Comparison of ENCODE assay signal across 30 cellular contexts in the genomic region with DNA sequence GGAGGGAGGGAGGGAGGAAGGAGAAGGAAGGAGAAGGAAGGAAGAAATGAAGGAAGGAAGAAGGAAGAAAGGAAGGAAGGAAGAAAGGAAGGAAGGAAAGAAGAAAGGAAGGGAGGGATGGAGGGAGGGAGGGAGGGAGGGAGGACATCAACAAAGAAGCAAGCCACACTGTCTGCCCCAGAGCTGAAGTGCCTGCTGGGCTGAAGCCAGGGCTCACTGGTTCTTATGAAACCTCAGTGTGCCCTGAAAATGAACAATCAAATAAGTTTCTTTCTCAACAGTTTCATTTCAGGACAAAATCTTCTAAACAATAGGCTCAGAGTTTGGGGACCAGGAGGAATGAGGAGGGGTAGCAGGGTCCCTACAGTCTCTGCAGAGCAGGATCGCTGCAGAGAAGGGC. TPM values are rescaled to one million over a fixed set of nuclear protein-coding genes. Genes with fewer than 3 reads are reported as not detected.
"Had no signal": no experiment of that assay in that cellular context is flagged by ENCODE, and none has a peak within 500 bp of the region (broad histone marks: within the 10 kb centered on the region; RNA-seq: fewer than 3 reads in every experiment).

No MANE protein-coding gene starts in this region.

- H3K27ac ChIP-seq: adrenal gland, body of pancreas, esophagus muscularis mucosa, pancreas, prostate gland, tibial artery, WERI-Rb-1 had no signal

- H3K4me1 Mint-ChIP-seq: activated naive CD8-positive, alpha-beta T cell treated with anti-CD3 and anti-CD28 coated beads for 36 hours; stimulated activated naive CD8-positive, alpha-beta T cell treated with anti-CD3 and anti-CD28 coated beads, Interleukin-15, amount 100 ng/mL, for 72 hours had no signal

- H3K9me3 ChIP-seq: adrenal gland, body of pancreas, esophagus muscularis mucosa, mucosa of descending colon, pancreas, prostate gland, tibial artery had no signal

- H3K27ac Mint-ChIP-seq: activated naive CD4-positive, alpha-beta T cell treated with anti-CD3 and anti-CD28 coated beads for 36 hours; activated naive CD8-positive, alpha-beta T cell treated with anti-CD3 and anti-CD28 coated beads for 36 hours; natural killer cell treated with Interleukin-12 subunit alpha and Interleukin-12 subunit beta and Interleukin-15 and Interleukin-18, amount 100 ng/mL, for 72 hours; stimulated activated memory B cell treated with anti-CD40 and anti-IgM and Interleukin-4, amounts not matched to agents 10 μg/mL and 1 μg/mL and 100 μg/mL, for 72 hours had no signal

- DNase-seq: activated CD4-positive, alpha-beta T cell treated with anti-CD3 and anti-CD28 coated beads for 48 hours; activated CD4-positive, alpha-beta T cell treated with anti-CD3 and anti-CD28 coated beads, Interleukin-2, amount 50 U/mL, for 48 hours; activated CD8-positive, alpha-beta memory T cell treated with anti-CD3 and anti-CD28 coated beads for 24 hours; activated effector memory CD4-positive, alpha-beta T cell treated with anti-CD3 and anti-CD28 coated beads, Interleukin-2, amount 50 U/mL, for 16 hours; activated naive CD4-positive, alpha-beta T cell treated with anti-CD3 and anti-CD28 coated beads for 36 hours; activated naive CD8-positive, alpha-beta T cell treated with anti-CD3 and anti-CD28 coated beads for 36 hours; adrenal gland; aorta; body of pancreas; dermis blood vessel endothelial cell; effector CD4-positive, alpha-beta T cell; foreskin melanocyte; kidney glomerular epithelial cell; pancreas; stimulated activated CD4-positive, alpha-beta T cell treated with anti-CD3 and anti-CD28 coated beads, Interleukin-1b, Interleukin-23, amount 100 ng/mL, for 48 hours; stimulated activated CD4-positive, alpha-beta T cell treated with anti-CD3 and anti-CD28 coated beads, Interleukin-4, amount 100 ng/mL, for 4 hours; stimulated activated CD8-positive, alpha-beta memory T cell treated with anti-CD3 and anti-CD28 coated beads, Interleukin-4, amount 100 ng/mL, for 48 hours; stimulated activated naive CD8-positive, alpha-beta T cell treated with anti-CD3 and anti-CD28 coated beads, Interleukin-15, amount 100 ng/mL, for 72 hours; T1000; tibial artery; WERI-Rb-1 had no signal

- H3K9me3 Mint-ChIP-seq: activated naive CD4-positive, alpha-beta T cell treated with anti-CD3 and anti-CD28 coated beads for 36 hours; activated naive CD8-positive, alpha-beta T cell treated with anti-CD3 and anti-CD28 coated beads for 36 hours; natural killer cell treated with Interleukin-12 subunit alpha and Interleukin-12 subunit beta and Interleukin-15 and Interleukin-18, amount 100 ng/mL, for 72 hours; stimulated activated memory B cell treated with anti-CD40 and anti-IgM and Interleukin-4, amounts not matched to agents 10 μg/mL and 1 μg/mL and 100 μg/mL, for 72 hours; stimulated activated naive CD8-positive, alpha-beta T cell treated with anti-CD3 and anti-CD28 coated beads, Interleukin-15, amount 100 ng/mL, for 72 hours had no signal

- ATAC-seq: activated CD4-positive, CD25-positive, alpha-beta regulatory T cell treated with anti-CD3 and anti-CD28 coated beads, Interleukin-2, amount 50 U/mL, for 24 hours; body of pancreas; left lobe of liver; mucosa of descending colon; natural killer cell treated with Interleukin-12 subunit alpha and Interleukin-12 subunit beta and Interleukin-15 and Interleukin-18, amount 100 ng/mL, for 72 hours; pancreas; stimulated activated memory B cell treated with anti-CD40 and anti-IgM and Interleukin-4, amounts not matched to agents 10 μg/mL and 1 μg/mL and 100 μg/mL, for 72 hours; stimulated activated naive CD8-positive, alpha-beta T cell treated with anti-CD3 and anti-CD28 coated beads, Interleukin-15, amount 100 ng/mL, for 72 hours had no signal

- H3K36me3 ChIP-seq: adrenal gland, esophagus muscularis mucosa, pancreas, prostate gland, tibial artery, WERI-Rb-1 had no signal

- H3K4me1 ChIP-seq: pancreas, prostate gland had no signal

- H3K36me3 Mint-ChIP-seq: activated naive CD8-positive, alpha-beta T cell treated with anti-CD3 and anti-CD28 coated beads for 36 hours; natural killer cell treated with Interleukin-12 subunit alpha and Interleukin-12 subunit beta and Interleukin-15 and Interleukin-18, amount 100 ng/mL, for 72 hours; stimulated activated memory B cell treated with anti-CD40 and anti-IgM and Interleukin-4, amounts not matched to agents 10 μg/mL and 1 μg/mL and 100 μg/mL, for 72 hours had no signal

- H3K27me3 ChIP-seq: adrenal gland, body of pancreas, esophagus muscularis mucosa, pancreas had no signal

- H3K4me3 ChIP-seq: adrenal gland, body of pancreas, esophagus muscularis mucosa, lung, mucosa of descending colon, pancreas, prostate gland, smooth muscle cell, tibial artery had no signal

- H3K4me3 Mint-ChIP-seq: activated naive CD4-positive, alpha-beta T cell treated with anti-CD3 and anti-CD28 coated beads for 36 hours; activated naive CD8-positive, alpha-beta T cell treated with anti-CD3 and anti-CD28 coated beads for 36 hours; natural killer cell treated with Interleukin-12 subunit alpha and Interleukin-12 subunit beta and Interleukin-15 and Interleukin-18, amount 100 ng/mL, for 72 hours; stimulated activated memory B cell treated with anti-CD40 and anti-IgM and Interleukin-4, amounts not matched to agents 10 μg/mL and 1 μg/mL and 100 μg/mL, for 72 hours; stimulated activated naive CD8-positive, alpha-beta T cell treated with anti-CD3 and anti-CD28 coated beads, Interleukin-15, amount 100 ng/mL, for 72 hours had no signal

RNA-seq across cellular contexts. Expression of a gene that starts 35.4 kb away (rescaled TPM):
- total RNA-seq: natural killer cell treated with Interleukin-12 subunit alpha and Interleukin-12 subunit beta and Interleukin-15 and Interleukin-18, amount 100 ng/mL, for 72 hours had no signal
